ENCODE assay signal across 8 cellular contexts in genomic region chr12:54214553-54215374, GRCh38. TPM values are rescaled to one million over a fixed set of nuclear protein-coding genes. Genes with fewer than 3 reads are reported as not detected.
DNase-seq lines count a peak whose midpoint lies in the region; ATAC-seq and TF ChIP-seq lines count a peak whose summit lies in the region.

No MANE protein-coding gene starts in this region.

- H3K14ac ChIP-seq in neuronal stem cell (ENCODE audit: low read length): peak overlapping the region; percentile 32

- BruUV-seq in HCT116 (replicated peaks; lab: Mats Ljungman, UMichigan): no TSS peak

- TF ChIP-seq POLR2A in HCT116 (IDR thresholded peaks at IDR 0.05; ENCODE audit: borderline replicate concordance, extremely low read depth, insufficient read depth, insufficient read length): no peak
- TF ChIP-seq POLR2A in stomach (IDR thresholded peaks at IDR 0.05): no peak

- DNase-seq in GF-D8 (lab: John Stamatoyannopoulos, UW) (peak; percentile 70), HCT116 (ENCODE audit: low read depth, low spot score) (peak; percentile 85), MG63 (peak; percentile 90), RPMI8226 (peak; percentile 93), fibroblast of pulmonary artery (ENCODE audit: low read depth) (peak; percentile 91), neuronal stem cell (ENCODE audit: low spot score) (peak; percentile 90), stomach (peak; percentile 83)
- DNase-seq in activated T-helper 1 cell treated with anti-CD3 and anti-CD28 coated beads, Interleukin-12 subunit alpha, Interleukin-12 subunit beta, Interleukin-2, Interleukin-4 antibody, amounts not matched to agents 30 ng/mL and 10 ng/mL and 1 ng/mL, durations not matched to agents 14 hours and 24 hours and 36 hours (ENCODE audit: low spot score): peak; percentile 86

- H3K36me3 Mint-ChIP-seq in activated T-helper 1 cell treated with anti-CD3 and anti-CD28 coated beads, Interleukin-12 subunit alpha, Interleukin-12 subunit beta, Interleukin-2, Interleukin-4 antibody, amounts not matched to agents 30 ng/mL and 10 ng/mL and 1 ng/mL, durations not matched to agents 14 hours and 24 hours and 36 hours (ENCODE audit: low read depth): no peaks in the 10 kb centered on the region

- H3K9me3 ChIP-seq in HCT116 (ENCODE audit: control insufficient read depth in 1 of 2, insufficient read depth in 1 of 2, low read depth in 1 of 2, low read length in 2 of 2): no peaks in the 10 kb centered on the region
- H3K9me3 ChIP-seq in MG63: no peaks in the 10 kb centered on the region
- peaks cover 0 to 1% of the 10 kb centered on the region in 2 donors for H3K9me3 ChIP-seq in neuronal stem cell (replicated peaks in 1 of 2; ENCODE audit: control insufficient read depth in 2 of 2, insufficient read depth in 1 of 2, low read depth in 1 of 2, low read length in 2 of 2)
- H3K9me3 ChIP-seq in stomach: no peaks in the 10 kb centered on the region

- no peaks in the 10 kb centered on the region for H3K9me2 ChIP-seq in HCT116 (ENCODE audit: insufficient read depth)

- POLR2A ChIA-PET in HCT116 (lab: Charles Lee): interaction anchor here (0.6 to 1.1 kb wide), 3 partner anchors 13 to 110 kb away, joined by 3 to 4 read pairs (median 3); partner anchors contain the start of genes CBX5, COPZ1 and HNRNPA1

- no peak overlapping the region for H3K9ac ChIP-seq in HCT116 (ENCODE audit: low read length)
- H3K9ac ChIP-seq in neuronal stem cell (ENCODE audit: low read depth, low read length, poor library complexity): no peak overlapping the region

- H3K4me3 Mint-ChIP-seq in activated T-helper 1 cell treated with anti-CD3 and anti-CD28 coated beads, Interleukin-12 subunit alpha, Interleukin-12 subunit beta, Interleukin-2, Interleukin-4 antibody, amounts not matched to agents 30 ng/mL and 10 ng/mL and 1 ng/mL, durations not matched to agents 14 hours and 24 hours and 36 hours: peak overlapping the region; percentile 72

- no peaks in the 10 kb centered on the region for H3K79me2 ChIP-seq in HCT116 (ENCODE audit: insufficient read depth, low read length)

- no peak overlapping the region for H3K4ac ChIP-seq in neuronal stem cell (ENCODE audit: low read length)

- H2AK5ac ChIP-seq in neuronal stem cell (ENCODE audit: low read depth, low read length): no peak overlapping the region

- no peaks in the 10 kb centered on the region for H3K9me3 Mint-ChIP-seq in activated T-helper 1 cell treated with anti-CD3 and anti-CD28 coated beads, Interleukin-12 subunit alpha, Interleukin-12 subunit beta, Interleukin-2, Interleukin-4 antibody, amounts not matched to agents 30 ng/mL and 10 ng/mL and 1 ng/mL, durations not matched to agents 14 hours and 24 hours and 36 hours

- H4K20me1 ChIP-seq in HCT116 (ENCODE audit: insufficient read depth): no peaks in the 10 kb centered on the region

- H3K27ac ChIP-seq in HCT116 (ENCODE audit: low read depth, low read length) (no peak overlapping the region), neuronal stem cell (replicated peaks; ENCODE audit: low read length) (no peak overlapping the region), stomach (no peak overlapping the region)

- peaks cover 19% of the 10 kb centered on the region for H3K4me1 Mint-ChIP-seq in activated T-helper 1 cell treated with anti-CD3 and anti-CD28 coated beads, Interleukin-12 subunit alpha, Interleukin-12 subunit beta, Interleukin-2, Interleukin-4 antibody, amounts not matched to agents 30 ng/mL and 10 ng/mL and 1 ng/mL, durations not matched to agents 14 hours and 24 hours and 36 hours (ENCODE audit: low read depth)

- H2BK15ac ChIP-seq in neuronal stem cell (ENCODE audit: low read length): no peak overlapping the region

- no peak overlapping the region for H4K8ac ChIP-seq in neuronal stem cell (ENCODE audit: low read depth, low read length)

- H3K18ac ChIP-seq in neuronal stem cell (ENCODE audit: low read length): peak overlapping the region; percentile 73

- ATAC-seq in HCT116: peak; percentile 93

- WGBS in neuronal stem cell (ENCODE audit: extremely low coverage in 2 of 2, insufficient read length in 2 of 2, insufficient replicate concordance in 1 of 2), 2 donors: no CpG with 5 or more reads among the region's 31 CpGs
- WGBS in stomach, 5 donors: 18 to 35% (median 21%) methylated on average over 15 to 31 of the region's 31 CpGs

- H4K91ac ChIP-seq in neuronal stem cell (ENCODE audit: low read depth, low read length, poor library complexity): no peak overlapping the region

- H3K79me1 ChIP-seq in neuronal stem cell (ENCODE audit: low read depth, low read length): no peaks in the 10 kb centered on the region

- peak overlapping the region; percentile 15 to 30; a peak in 3 of 4 replicates for H3K4me3 ChIP-seq in HCT116 (replicated peaks in 1 of 2; ENCODE audit: low read depth in 1 of 2, low read length in 2 of 2)
- H3K4me3 ChIP-seq in MG63: peak overlapping the region; percentile 19
- peak overlapping the region; percentile 41 for H3K4me3 ChIP-seq in fibroblast of pulmonary artery (replicated peaks; ENCODE audit: low read depth, low read length)
- no peak overlapping the region for H3K4me3 ChIP-seq in neuronal stem cell (ENCODE audit: low read length in 2 of 2)
- H3K4me3 ChIP-seq in stomach: peak overlapping the region in 3 of 4 donors; percentile 12 to 32 (median 25)

- H2BK12ac ChIP-seq in neuronal stem cell (ENCODE audit: low read length): peak overlapping the region; percentile 35

- H2AFZ ChIP-seq in HCT116 (ENCODE audit: low read depth, low read length, poor library complexity, severe bottlenecking): peak overlapping the region; percentile 47
- H2AFZ ChIP-seq in neuronal stem cell (ENCODE audit: low read length): peak overlapping the region; percentile 71

- no peak overlapping the region for H2BK5ac ChIP-seq in neuronal stem cell (ENCODE audit: low read length)

- no peak overlapping the region for H3K23ac ChIP-seq in neuronal stem cell (ENCODE audit: low read depth, low read length, poor library complexity)

- no peaks in the 10 kb centered on the region for H3K27me3 ChIP-seq in HCT116 (ENCODE audit: insufficient read depth, low read length)
- no peaks in the 10 kb centered on the region for H3K27me3 ChIP-seq in MG63
- H3K27me3 ChIP-seq in neuronal stem cell (ENCODE audit: control insufficient read depth in 3 of 3, insufficient read depth in 3 of 3, low read depth in 1 of 3, low read length in 3 of 3): peaks cover 10 to 54% (median 31%) of the 10 kb centered on the region in 3 experiments
- peaks cover 17 to 95% (median 60%) of the 10 kb centered on the region in 3 donors for H3K27me3 ChIP-seq in stomach

- CTCF ChIA-PET in HCT116 (lab: Charles Lee): interaction anchor here (0.6 to 2.4 kb wide), 14 partner anchors 9 to 513 kb away, joined by 3 to 14 read pairs (median 4); partner anchors contain the start of genes COPZ1, HOXC10 and HOXC9

- H3K4me2 ChIP-seq in HCT116 (ENCODE audit: low read length) (peak overlapping the region; percentile 64), neuronal stem cell (ENCODE audit: insufficient read depth, low read length, poor library complexity, severe bottlenecking) (peak overlapping the region; percentile 44)

- peaks cover 3 to 26% of the 10 kb centered on the region in 2 experiments for H3K4me1 ChIP-seq in HCT116 (ENCODE audit: control insufficient read depth in 1 of 2, insufficient read depth in 2 of 2, low read length in 2 of 2)
- H3K4me1 ChIP-seq in neuronal stem cell (ENCODE audit: control insufficient read depth in 2 of 2, insufficient read depth in 1 of 2, low read depth in 1 of 2, low read length in 2 of 2): peaks cover 10 to 18% of the 10 kb centered on the region in 2 donors
- H3K4me1 ChIP-seq in stomach: peaks cover 16 to 42% (median 36%) of the 10 kb centered on the region in 4 donors

- no peak for TF ChIP-seq EP300 in stomach (IDR thresholded peaks at IDR 0.05)

- RAD21 ChIA-PET in HCT116 (lab: Charles Lee; ENCODE audit: low non-redundant PET in 1 of 2, low total read pairs in 2 of 2, uncharacterized antibody in 2 of 2, unreplicated experiment in 2 of 2): no interaction called here

- no peak overlapping the region for H2BK120ac ChIP-seq in neuronal stem cell (ENCODE audit: low read depth, low read length)

- TF ChIP-seq RAD21 in HCT116 (IDR thresholded peaks at IDR 0.05; ENCODE audit: low read depth): peak; percentile 70

- H3K27ac Mint-ChIP-seq in activated T-helper 1 cell treated with anti-CD3 and anti-CD28 coated beads, Interleukin-12 subunit alpha, Interleukin-12 subunit beta, Interleukin-2, Interleukin-4 antibody, amounts not matched to agents 30 ng/mL and 10 ng/mL and 1 ng/mL, durations not matched to agents 14 hours and 24 hours and 36 hours: no peak overlapping the region

- intact Hi-C loops in HCT116 (cut with micrococcal nuclease): loop anchor here (2.0 to 5.0 kb wide), 2 partner anchors 230 to 512 kb away; partner anchors contain the start of gene HOXC10
- intact Hi-C loops in activated T-helper 1 cell treated with anti-CD3 and anti-CD28 coated beads, Interleukin-12 subunit alpha, Interleukin-12 subunit beta, Interleukin-2, Interleukin-4 antibody, amounts not matched to agents 30 ng/mL and 10 ng/mL and 1 ng/mL, durations not matched to agents 14 hours and 24 hours and 36 hours (cut with micrococcal nuclease): loop anchor here (1.0 to 2.0 kb wide), 5 partner anchors 25 to 283 kb away; partner anchors contain the start of gene NCKAP1L
- intact Hi-C loops in stomach (cut with DNase I; ENCODE audit: low total_unique reads): no loop called here

- TF ChIP-seq CTCF in HCT116 (IDR thresholded peaks at IDR 0.05 in 2 of 3, conservative IDR thresholded peaks at IDR 0.05 in 1 of 3; ENCODE audit: borderline replicate concordance in 1 of 3, insufficient read depth in 1 of 3, low read depth in 2 of 3, low read length in 2 of 3) (peak; percentile 98 to 100 (median 99)), fibroblast of pulmonary artery (IDR thresholded peaks at IDR 0.05; ENCODE audit: low read length, missing control alignments) (peak; percentile 96), stomach (IDR thresholded peaks at IDR 0.05) (peak in 6 of 7 experiments; percentile 6 to 94 (median 90))

- H3K36me3 ChIP-seq in HCT116 (ENCODE audit: control insufficient read depth in 1 of 2, insufficient read depth in 2 of 2, low read length in 2 of 2) (no peaks in the 10 kb centered on the region), MG63 (no peaks in the 10 kb centered on the region), neuronal stem cell (replicated peaks in 1 of 2; ENCODE audit: control insufficient read depth in 2 of 2, insufficient read depth in 2 of 2, low read length in 2 of 2) (no peaks in the 10 kb centered on the region), stomach (no peaks in the 10 kb centered on the region)

- peaks cover 14% of the 10 kb centered on the region for H3K27me3 Mint-ChIP-seq in activated T-helper 1 cell treated with anti-CD3 and anti-CD28 coated beads, Interleukin-12 subunit alpha, Interleukin-12 subunit beta, Interleukin-2, Interleukin-4 antibody, amounts not matched to agents 30 ng/mL and 10 ng/mL and 1 ng/mL, durations not matched to agents 14 hours and 24 hours and 36 hours (ENCODE audit: insufficient read depth)

RNA-seq across cellular contexts. Expression of gene SMUG1, which starts 26.0 kb away (rescaled TPM):
- total RNA-seq in HCT116 (2021; ENCODE audit: unreplicated experiment): 43.6 TPM
- polyA plus RNA-seq in HCT116 (2012): 32.0 and 43.0 TPM in 2 replicates
- total RNA-seq in MG63 (2014; rRNA removed; shearing (Covaris generic); ENCODE audit: low replicate concordance): 33.1 and 48.3 TPM in 2 replicates
- 28.6 and 29.6 TPM in 2 replicates for total RNA-seq in activated T-helper 1 cell treated with anti-CD3 and anti-CD28 coated beads, Interleukin-12 subunit alpha, Interleukin-12 subunit beta, Interleukin-2, Interleukin-4 antibody, amounts not matched to agents 30 ng/mL and 10 ng/mL and 1 ng/mL, durations not matched to agents 14 hours and 24 hours and 36 hours
- polyA plus RNA-seq in neuronal stem cell (2013, experiment 1 of 2): 18.0 TPM
- polyA plus RNA-seq in neuronal stem cell (2013, experiment 2 of 2): 16.7 TPM
- 10 to 100 TPM; 15.4 to 79.4 (median 31.0) TPM for total RNA-seq in stomach
- 10 to 100 TPM; 34.0 to 71.3 (median 70.3) TPM for polyA plus RNA-seq in stomach

Comparison
In these comparisons a context has a peak if more than half of its experiments do, and no peak if none do; other contexts are left out.
1. H3K4me3 ChIP-seq: peak in HCT116 (2 of 2), MG63 (single experiment), fibroblast of pulmonary artery (single experiment) and stomach (3 of 4); none in neuronal stem cell (0 of 2).
2. Peak in every context shown above with its lines, with median percentiles within 50 percentile points of each other: DNase-seq and CTCF ChIP-seq.